ENCODE assay signal across 8 cellular contexts in genomic region chr22:17774206-17774927, GRCh38. TPM values are rescaled to one million over a fixed set of nuclear protein-coding genes. Genes with fewer than 3 reads are reported as not detected.
A peak's percentile ranks its signal among the peaks of the same experiment; 100 is the strongest.
DNase-seq lines count a peak whose midpoint lies in the region; ATAC-seq and TF ChIP-seq lines count a peak whose summit lies in the region.

Gene BID (minus strand): TSS chr22:17774469. CDS start chr22:17750116, 24,353 bp downstream.

- 0 to 3% methylated on average over 3 to 9 of the region's 64 CpGs for WGBS in upper lobe of left lung, 2 donors

- CTCF ChIA-PET in activated CD4-positive, alpha-beta memory T cell treated with anti-CD3 and anti-CD28 coated beads, Interleukin-2, amount 10 ng/mL, durations not matched to agents 7 days and 5 days (lab: Charles Lee): interaction anchor here (0.5 to 4.6 kb wide), 5 partner anchors 11 to 699 kb away, joined by 3 to 29 read pairs (median 4); no protein-coding TSS in a partner anchor

- peak within 1 kb of the TSS; percentile 92 for H3K9ac ChIP-seq in Karpas-422 (ENCODE audit: low read length)
- H3K9ac ChIP-seq in mucosa of stomach (ENCODE audit: low read length): peak within 1 kb of the TSS; percentile 66

- no peak within 1 kb of the TSS for H3K27ac Mint-ChIP-seq in activated CD4-positive, alpha-beta memory T cell treated with anti-CD3 and anti-CD28 coated beads, Interleukin-2, amount 10 ng/mL, durations not matched to agents 7 days and 5 days

- peak within 1 kb of the TSS; percentile 80 for H3K4me2 ChIP-seq in Karpas-422 (ENCODE audit: low read depth, low read length, poor library complexity, severe bottlenecking)

- H3K79me2 ChIP-seq in Karpas-422 (ENCODE audit: low read length): peaks cover 69% of the 10 kb centered on the region

- DNase-seq in AG08395 (ENCODE audit: low spot score) (peak; percentile 58), Karpas-422 (peak; percentile 88), epithelial cell of esophagus (ENCODE audit: low read depth) (peak; percentile 35), upper lobe of left lung (peak; percentile 69 to 93)
- DNase-seq in activated CD4-positive, alpha-beta memory T cell treated with anti-CD3 and anti-CD28 coated beads, Interleukin-2, amount 10 ng/mL, durations not matched to agents 7 days and 5 days: peak; percentile 58

- H3K27me3 ChIP-seq in Karpas-422 (ENCODE audit: low read length): no peaks in the 10 kb centered on the region
- H3K27me3 ChIP-seq in mucosa of stomach (ENCODE audit: control insufficient read depth, insufficient read depth, low read length): no peaks in the 10 kb centered on the region
- H3K27me3 ChIP-seq in upper lobe of left lung: no peaks in the 10 kb centered on the region

- H3K9me3 ChIP-seq in Karpas-422 (ENCODE audit: low read length) (no peaks in the 10 kb centered on the region), mucosa of stomach (ENCODE audit: control insufficient read depth, low read length) (no peaks in the 10 kb centered on the region), upper lobe of left lung (no peaks in the 10 kb centered on the region)

- no peaks in the 10 kb centered on the region for H3K36me3 ChIP-seq in Karpas-422 (ENCODE audit: insufficient read depth, low read length)
- H3K36me3 ChIP-seq in mucosa of stomach (ENCODE audit: control insufficient read depth, insufficient read depth, low read length): no peaks in the 10 kb centered on the region
- H3K36me3 ChIP-seq in upper lobe of left lung: no peaks in the 10 kb centered on the region

- H3K4me1 ChIP-seq in Karpas-422 (ENCODE audit: low read length) (peaks cover 45% of the 10 kb centered on the region), mucosa of stomach (ENCODE audit: control insufficient read depth, insufficient read depth, low read length) (peaks cover 22% of the 10 kb centered on the region), upper lobe of left lung (peaks cover 17 to 63% (median 38%) of the 10 kb centered on the region in 4 donors)

- H3K4me3 ChIP-seq in Karpas-422 (ENCODE audit: low read length): peak within 1 kb of the TSS; percentile 79
- peak within 1 kb of the TSS; percentile 51 for H3K4me3 ChIP-seq in epithelial cell of esophagus (ENCODE audit: low read length)
- peak within 1 kb of the TSS; percentile 71 for H3K4me3 ChIP-seq in mucosa of stomach (ENCODE audit: low read length)
- H3K4me3 ChIP-seq in upper lobe of left lung: peak within 1 kb of the TSS; percentile 70 to 92 (median 87)

- H3K9me2 ChIP-seq in Karpas-422 (replicated peaks; ENCODE audit: insufficient read depth, low read length): no peaks in the 10 kb centered on the region

- peak within 1 kb of the TSS; percentile 79 for H3K4me3 Mint-ChIP-seq in activated CD4-positive, alpha-beta memory T cell treated with anti-CD3 and anti-CD28 coated beads, Interleukin-2, amount 10 ng/mL, durations not matched to agents 7 days and 5 days

- peaks cover 10% of the 10 kb centered on the region for H3K36me3 Mint-ChIP-seq in activated CD4-positive, alpha-beta memory T cell treated with anti-CD3 and anti-CD28 coated beads, Interleukin-2, amount 10 ng/mL, durations not matched to agents 7 days and 5 days (ENCODE audit: low read depth)

- no peak for TF ChIP-seq EP300 in upper lobe of left lung (IDR thresholded peaks at IDR 0.05)

- TF ChIP-seq CTCF in epithelial cell of esophagus (IDR thresholded peaks at IDR 0.05; ENCODE audit: insufficient read depth, low read depth, low read length, missing control alignments): no peak
- TF ChIP-seq CTCF in upper lobe of left lung (IDR thresholded peaks at IDR 0.05): no peak

- 0 out of 2 replicates have a peak within 1 kb of the TSS, but pooled peaks have one; percentile 85 for H2AFZ ChIP-seq in Karpas-422 (ENCODE audit: low read length)

- TF ChIP-seq POLR2A in upper lobe of left lung (IDR thresholded peaks at IDR 0.05): peak in 1 of 4 donors; percentile 65

- H3K27me3 Mint-ChIP-seq in activated CD4-positive, alpha-beta memory T cell treated with anti-CD3 and anti-CD28 coated beads, Interleukin-2, amount 10 ng/mL, durations not matched to agents 7 days and 5 days: peaks cover 33% of the 10 kb centered on the region

- H3K27ac ChIP-seq in Karpas-422 (ENCODE audit: low read length) (peak within 1 kb of the TSS; percentile 73), upper lobe of left lung (peak within 1 kb of the TSS; percentile 77 to 91 (median 83))

- ATAC-seq in GM18907 (IDR thresholded peaks at IDR 0.05; ENCODE audit: unreplicated experiment) (peak; percentile 33), upper lobe of left lung (ENCODE audit: low FRiP score in 2 of 2) (peak in 1 of 2 donors; percentile 79), HG03095 (IDR thresholded peaks at IDR 0.05; ENCODE audit: unreplicated experiment) (no peak)

- H3K9me3 Mint-ChIP-seq in activated CD4-positive, alpha-beta memory T cell treated with anti-CD3 and anti-CD28 coated beads, Interleukin-2, amount 10 ng/mL, durations not matched to agents 7 days and 5 days: no peaks in the 10 kb centered on the region

- H4K20me1 ChIP-seq in Karpas-422 (ENCODE audit: insufficient read depth, low read depth, low read length): peaks cover 20% of the 10 kb centered on the region

- POLR2A ChIA-PET in activated CD4-positive, alpha-beta memory T cell treated with anti-CD3 and anti-CD28 coated beads, Interleukin-2, amount 10 ng/mL, durations not matched to agents 7 days and 5 days (lab: Charles Lee): interaction anchor here (1.0 to 2.3 kb wide), 4 partner anchors 9 to 375 kb away, joined by 4 to 13 read pairs (median 5); partner anchors contain the start of genes BCL2L13, PEX26 and USP18

- peaks cover 58% of the 10 kb centered on the region for H3K4me1 Mint-ChIP-seq in activated CD4-positive, alpha-beta memory T cell treated with anti-CD3 and anti-CD28 coated beads, Interleukin-2, amount 10 ng/mL, durations not matched to agents 7 days and 5 days

RNA-seq across cellular contexts. Expression of gene BID, which starts in this region (rescaled TPM):
- 51.7 and 142 TPM in 2 replicates for total RNA-seq in Karpas-422 (2014; rRNA removed; shearing (Covaris generic); ENCODE audit: low replicate concordance)
- 10 to 100 TPM; 21.4 to 25.7 TPM for total RNA-seq in activated CD4-positive, alpha-beta memory T cell treated with anti-CD3 and anti-CD28 coated beads, Interleukin-2, amount 10 ng/mL, durations not matched to agents 7 days and 5 days
- total RNA-seq in upper lobe of left lung: 10 to 100 TPM; 10.5 to 55.9 (median 27.3) TPM

Comparison
In these comparisons a context has a peak if more than half of its experiments do, and no peak if none do; other contexts are left out.
1. DNase-seq: peak in every context shown above with its lines; median percentile 88 in Karpas-422; 81 in upper lobe of left lung; 58 in AG08395; 58 in activated CD4-positive, alpha-beta memory T cell treated with anti-CD3 and anti-CD28 coated beads, Interleukin-2, amount 10 ng/mL, durations not matched to agents 7 days and 5 days; 35 in epithelial cell of esophagus.